ENCODE assay signal across 7 cellular contexts in genomic region chr4:113978561-113979156, GRCh38. TPM values are rescaled to one million over a fixed set of nuclear protein-coding genes. Genes with fewer than 3 reads are reported as not detected.
DNase-seq lines count a peak whose midpoint lies in the region; ATAC-seq and TF ChIP-seq lines count a peak whose summit lies in the region.

No MANE protein-coding gene starts in this region.

- in situ Hi-C loops in astrocyte of the cerebellum (cut with HindIII; ENCODE audit: low sequenced_read_pairs): no loop called here

- peaks cover 53% of the 10 kb centered on the region for H3K27me3 Mint-ChIP-seq in stimulated activated naive CD8-positive, alpha-beta T cell treated with anti-CD3 and anti-CD28 coated beads, Interleukin-15, amount 100 ng/mL, for 72 hours

- H3K4me1 Mint-ChIP-seq in stimulated activated naive CD8-positive, alpha-beta T cell treated with anti-CD3 and anti-CD28 coated beads, Interleukin-15, amount 100 ng/mL, for 72 hours: peaks cover 20% of the 10 kb centered on the region

- H3K4me3 ChIP-seq in astrocyte of the cerebellum (ENCODE audit: low read depth, low read length): peak overlapping the region; percentile 81

- DNase-seq in HT1080 (ENCODE audit: low read depth) (peak; percentile 33), astrocyte of the cerebellum (ENCODE audit: low read depth) (no peak), iPS-NIHi7 (ENCODE audit: extremely low spot score) (peak; percentile 29), SIG-M5 treated with dmso at 0.1 percent for 504 hours (lab: John Stamatoyannopoulos, UW; ENCODE audit: unreplicated experiment) (no peak), NCI-H146 treated with DMSO at 0.1 percent for 48 hours (lab: John Stamatoyannopoulos, UW; ENCODE audit: unreplicated experiment) (no peak)
- DNase-seq in stimulated activated naive CD8-positive, alpha-beta T cell treated with anti-CD3 and anti-CD28 coated beads, Interleukin-15, amount 100 ng/mL, for 72 hours: no peak

- H3K9me3 Mint-ChIP-seq in stimulated activated naive CD8-positive, alpha-beta T cell treated with anti-CD3 and anti-CD28 coated beads, Interleukin-15, amount 100 ng/mL, for 72 hours: peaks cover 7 to 9% of the 10 kb centered on the region in 2 donors

- TF ChIP-seq CTCF in astrocyte of the cerebellum (IDR thresholded peaks at IDR 0.05; ENCODE audit: low read depth, low read length, missing control alignments): no peak

- H3K27ac Mint-ChIP-seq in stimulated activated naive CD8-positive, alpha-beta T cell treated with anti-CD3 and anti-CD28 coated beads, Interleukin-15, amount 100 ng/mL, for 72 hours: peak overlapping the region in 1 of 2 donors; percentile 42

- peak overlapping the region; percentile 77 to 80 for H3K4me3 Mint-ChIP-seq in stimulated activated naive CD8-positive, alpha-beta T cell treated with anti-CD3 and anti-CD28 coated beads, Interleukin-15, amount 100 ng/mL, for 72 hours

- no peak for ATAC-seq in stimulated activated naive CD8-positive, alpha-beta T cell treated with anti-CD3 and anti-CD28 coated beads, Interleukin-15, amount 100 ng/mL, for 72 hours
- ATAC-seq in HG03196 (IDR thresholded peaks at IDR 0.05; ENCODE audit: unreplicated experiment): no peak

RNA-seq across cellular contexts. Expression of gene ARSJ, which starts 0.8 kb away (rescaled TPM):
- total RNA-seq in HT1080 (2014; rRNA removed; shearing (Covaris generic)): 11.8 and 12.4 TPM in 2 replicates
- 9.0 and 9.2 TPM in 2 replicates for polyA plus RNA-seq in HT1080 (2015; cell fraction: cytosol; rRNA removed)
- 11.8 and 11.9 TPM in 2 replicates for polyA plus RNA-seq in HT1080 (2015; cell fraction: nucleus; rRNA removed)

Comparison
In these comparisons a context has a peak if more than half of its experiments do, and no peak if none do; other contexts are left out.
1. DNase-seq: peak in HT1080 (single experiment) and iPS-NIHi7 (single experiment); none in astrocyte of the cerebellum (single experiment), stimulated activated naive CD8-positive, alpha-beta T cell treated with anti-CD3 and anti-CD28 coated beads, Interleukin-15, amount 100 ng/mL, for 72 hours (0 of 2), SIG-M5 treated with dmso at 0.1 percent for 504 hours (single experiment) and NCI-H146 treated with DMSO at 0.1 percent for 48 hours (single experiment).